In genomic region chr10:93039721-93040120, GRCh38 we compare ENCODE assay signal across 8 cellular contexts. TPM values are rescaled to one million over a fixed set of nuclear protein-coding genes. Genes with fewer than 3 reads are reported as not detected.
DNase-seq lines count a peak whose midpoint lies in the region; ATAC-seq and TF ChIP-seq lines count a peak whose summit lies in the region.

No MANE protein-coding gene starts in this region.

- no peaks in the 10 kb centered on the region for H3K36me3 ChIP-seq in RWPE2 (ENCODE audit: low read depth)

- TF ChIP-seq CTCF in AG09319 (IDR thresholded peaks at IDR 0.05; ENCODE audit: low read depth, low read length) (peak; percentile 65), H9 (conservative IDR thresholded peaks at IDR 0.05) (peak; percentile 73), RWPE2 (IDR thresholded peaks at IDR 0.05; ENCODE audit: poor library complexity, severe bottlenecking) (peak; percentile 70)

- no peak overlapping the region for H3K14ac ChIP-seq in H9 (ENCODE audit: insufficient read depth, low read length)

- ATAC-seq in RWPE2 (ENCODE audit: low read depth) (peak; percentile 21; the same call in 1 of the 3 replicates), HG03135 (IDR thresholded peaks at IDR 0.05; ENCODE audit: unreplicated experiment) (no peak)
- no peak for ATAC-seq in activated T-helper 17 cell treated with anti-CD3 and anti-CD28 coated beads, Interleukin-2, amount 50 U/mL, for 72 hours (replicated peaks)
- no peak for ATAC-seq in activated naive CD8-positive, alpha-beta T cell treated with anti-CD3 and anti-CD28 coated beads, Interleukin-2, amount 50 U/mL, for 24 hours

- no peak overlapping the region for H2BK5ac ChIP-seq in H9 (ENCODE audit: insufficient read length, low read length)

- H3K4me1 Mint-ChIP-seq in H9 = peaks cover 18 to 21% of the 10 kb centered on the region in 2 experiments
- H3K4me1 Mint-ChIP-seq in activated T-helper 17 cell treated with anti-CD3 and anti-CD28 coated beads, Interleukin-2, amount 50 U/mL, for 72 hours = peaks cover 5% of the 10 kb centered on the region
- peaks cover 2% of the 10 kb centered on the region for H3K4me1 Mint-ChIP-seq in activated naive CD8-positive, alpha-beta T cell treated with anti-CD3 and anti-CD28 coated beads, Interleukin-2, amount 50 U/mL, for 24 hours

- H3K79me2 ChIP-seq in H9 (ENCODE audit: insufficient read depth, low read length) = no peaks in the 10 kb centered on the region

- peaks cover 3% of the 10 kb centered on the region; the same call in 1 of the 2 replicates for H3K4me1 ChIP-seq in H9 (ENCODE audit: insufficient read depth, low read length)
- H3K4me1 ChIP-seq in RWPE2 (ENCODE audit: insufficient read depth, poor library complexity, severe bottlenecking) = peaks cover 3% of the 10 kb centered on the region

- H3K27me3 ChIP-seq in H9 (ENCODE audit: insufficient read depth, low read length) (no peaks in the 10 kb centered on the region), RWPE2 (ENCODE audit: insufficient read depth, poor library complexity, severe bottlenecking) (no peaks in the 10 kb centered on the region)

- no peak overlapping the region for H3K23ac ChIP-seq in H9 (ENCODE audit: insufficient read length, low read depth, low read length)

- no peak overlapping the region for H2BK20ac ChIP-seq in H9 (ENCODE audit: low read depth, low read length, poor library complexity, severe bottlenecking)

- peak overlapping the region in 2 of 3 experiments; percentile 4 to 10; a peak in 3 of 7 replicates for H3K27ac Mint-ChIP-seq in H9
- no peak overlapping the region for H3K27ac Mint-ChIP-seq in activated T-helper 17 cell treated with anti-CD3 and anti-CD28 coated beads, Interleukin-2, amount 50 U/mL, for 72 hours
- no peak overlapping the region for H3K27ac Mint-ChIP-seq in activated naive CD8-positive, alpha-beta T cell treated with anti-CD3 and anti-CD28 coated beads, Interleukin-2, amount 50 U/mL, for 24 hours

- no peak overlapping the region for H4K91ac ChIP-seq in H9 (ENCODE audit: insufficient read length, low read depth, low read length)

- H3K56ac ChIP-seq in H9 (ENCODE audit: insufficient read length, low read depth, low read length) = no peak overlapping the region

- no peaks in the 10 kb centered on the region for H4K20me1 ChIP-seq in H9 (ENCODE audit: control insufficient read depth, insufficient read depth, insufficient read length)

- H3K18ac ChIP-seq in H9 (ENCODE audit: insufficient read length, low read depth, low read length) = no peak overlapping the region

- H4K5ac ChIP-seq in H9 (ENCODE audit: insufficient read length, low read depth, low read length) = no peak overlapping the region

- no peak overlapping the region for H2AK5ac ChIP-seq in H9 (ENCODE audit: insufficient read length, low read length)

- no peak overlapping the region for H3K4me3 Mint-ChIP-seq in H9
- no peak overlapping the region for H3K4me3 Mint-ChIP-seq in activated T-helper 17 cell treated with anti-CD3 and anti-CD28 coated beads, Interleukin-2, amount 50 U/mL, for 72 hours
- H3K4me3 Mint-ChIP-seq in activated naive CD8-positive, alpha-beta T cell treated with anti-CD3 and anti-CD28 coated beads, Interleukin-2, amount 50 U/mL, for 24 hours = no peak overlapping the region

- H3K27me3 Mint-ChIP-seq in H9 (ENCODE audit: low read depth) = no peaks in the 10 kb centered on the region
- no peaks in the 10 kb centered on the region for H3K27me3 Mint-ChIP-seq in activated T-helper 17 cell treated with anti-CD3 and anti-CD28 coated beads, Interleukin-2, amount 50 U/mL, for 72 hours
- H3K27me3 Mint-ChIP-seq in activated naive CD8-positive, alpha-beta T cell treated with anti-CD3 and anti-CD28 coated beads, Interleukin-2, amount 50 U/mL, for 24 hours = no peaks in the 10 kb centered on the region

- H3K79me1 ChIP-seq in H9 (ENCODE audit: insufficient read depth, low read depth, low read length, poor library complexity, severe bottlenecking) = no peaks in the 10 kb centered on the region

- WGBS in H9 (ENCODE audit: extremely low coverage, insufficient read length, low lambda C conversion rate) = no CpG with 5 or more reads among the region's 3 CpGs

- H4K8ac ChIP-seq in H9 (replicated peaks; ENCODE audit: insufficient read length, low read depth, low read length) = no peak overlapping the region

- DNase-seq in AG09319 (ENCODE audit: extremely low read depth, low read depth) (no peak), H9 (peak; percentile 58), RWPE2 (ENCODE audit: low spot score) (no peak), globus pallidus (ENCODE audit: low spot score) (peak; percentile 14), DMS153 treated with DMSO at 0.1 percent for 48 hours (lab: John Stamatoyannopoulos, UW; ENCODE audit: unreplicated experiment) (no peak)
- DNase-seq in activated naive CD8-positive, alpha-beta T cell treated with anti-CD3 and anti-CD28 coated beads, Interleukin-2, amount 50 U/mL, for 24 hours = no peak

- H3T11ph ChIP-seq in H9 (ENCODE audit: low read length) = no peak overlapping the region

- H2AFZ ChIP-seq in H9 (ENCODE audit: low read length) = no peak overlapping the region

- H3K4me2 ChIP-seq in H9 (ENCODE audit: insufficient read depth, insufficient read length, low read length) = no peak overlapping the region

- H3K9me3 Mint-ChIP-seq in H9 = no peaks in the 10 kb centered on the region
- H3K9me3 Mint-ChIP-seq in activated T-helper 17 cell treated with anti-CD3 and anti-CD28 coated beads, Interleukin-2, amount 50 U/mL, for 72 hours = no peaks in the 10 kb centered on the region
- no peaks in the 10 kb centered on the region for H3K9me3 Mint-ChIP-seq in activated naive CD8-positive, alpha-beta T cell treated with anti-CD3 and anti-CD28 coated beads, Interleukin-2, amount 50 U/mL, for 24 hours

- H3K23me2 ChIP-seq in H9 (ENCODE audit: insufficient read length, low read depth, low read length, poor library complexity, severe bottlenecking) = no peaks in the 10 kb centered on the region

- no peak overlapping the region for H3K4ac ChIP-seq in H9 (ENCODE audit: low read depth, low read length)

- H2BK120ac ChIP-seq in H9 (ENCODE audit: low read depth, low read length, poor library complexity, severe bottlenecking) = no peak overlapping the region

- no peak overlapping the region for H3K4me3 ChIP-seq in RWPE2 (ENCODE audit: severe bottlenecking)

- no peaks in the 10 kb centered on the region for H3K36me3 Mint-ChIP-seq in H9 (ENCODE audit: insufficient read depth in 1 of 3, low read depth in 3 of 3)
- no peaks in the 10 kb centered on the region for H3K36me3 Mint-ChIP-seq in activated T-helper 17 cell treated with anti-CD3 and anti-CD28 coated beads, Interleukin-2, amount 50 U/mL, for 72 hours (ENCODE audit: low read depth)
- H3K36me3 Mint-ChIP-seq in activated naive CD8-positive, alpha-beta T cell treated with anti-CD3 and anti-CD28 coated beads, Interleukin-2, amount 50 U/mL, for 24 hours (ENCODE audit: low read depth) = peaks cover 3% of the 10 kb centered on the region

- H3K27ac ChIP-seq in H9 (ENCODE audit: insufficient read length, low read depth, low read length) = no peak overlapping the region
- H3K27ac ChIP-seq in RWPE2 (ENCODE audit: poor library complexity, severe bottlenecking) = no peak overlapping the region

- no peak overlapping the region for H2BK15ac ChIP-seq in H9 (ENCODE audit: low read depth, low read length)

- no peak overlapping the region for H2BK12ac ChIP-seq in H9 (ENCODE audit: insufficient read length, low read depth, low read length)

- H3K9me3 ChIP-seq in H9 (ENCODE audit: control insufficient read depth, low read depth, low read length) (no peaks in the 10 kb centered on the region), RWPE2 (ENCODE audit: severe bottlenecking) (no peaks in the 10 kb centered on the region)

- no peak overlapping the region for H3K9ac ChIP-seq in H9 (ENCODE audit: extremely low read depth, insufficient read length, low read length)

RNA-seq across cellular contexts. Expression of gene CYP26C1, which starts 20.9 kb away (rescaled TPM):
- 0.42 and 0.79 TPM in 2 replicates for total RNA-seq in H9 (2021)
- not detected for total RNA-seq in activated T-helper 17 cell treated with anti-CD3 and anti-CD28 coated beads, Interleukin-2, amount 50 U/mL, for 72 hours

RNA-seq across cellular contexts. Expression of gene CYP26A1, which starts 34.0 kb away (rescaled TPM):
- total RNA-seq in H9 (2021) = 70.4 and 72.1 TPM in 2 replicates
- under 1 TPM in 1 of 2 donors, not detected in 1; 0.40 TPM for total RNA-seq in activated T-helper 17 cell treated with anti-CD3 and anti-CD28 coated beads, Interleukin-2, amount 50 U/mL, for 72 hours

Comparison
In these comparisons a context has a peak if more than half of its experiments do, and no peak if none do; other contexts are left out.
1. DNase-seq: peak in H9 (single experiment) and globus pallidus (single experiment); none in AG09319 (single experiment), RWPE2 (single experiment), DMS153 treated with DMSO at 0.1 percent for 48 hours (single experiment) and activated naive CD8-positive, alpha-beta T cell treated with anti-CD3 and anti-CD28 coated beads, Interleukin-2, amount 50 U/mL, for 24 hours (single experiment).
2. H3K27ac Mint-ChIP-seq: peak in H9 (2 of 3); none in activated T-helper 17 cell treated with anti-CD3 and anti-CD28 coated beads, Interleukin-2, amount 50 U/mL, for 72 hours (single experiment) and activated naive CD8-positive, alpha-beta T cell treated with anti-CD3 and anti-CD28 coated beads, Interleukin-2, amount 50 U/mL, for 24 hours (single experiment).
3. RNA of gene CYP26A1, which starts 34.0 kb away (total RNA-seq): 70.4 to 72.1 TPM in H9; 0.40 TPM in activated T-helper 17 cell treated with anti-CD3 and anti-CD28 coated beads, Interleukin-2, amount 50 U/mL, for 72 hours; every median in the first group is over 10 times any median in the second.
4. Peak in every context shown above with its lines, with median percentiles within 50 percentile points of each other: CTCF ChIP-seq.